In the genomic region with DNA sequence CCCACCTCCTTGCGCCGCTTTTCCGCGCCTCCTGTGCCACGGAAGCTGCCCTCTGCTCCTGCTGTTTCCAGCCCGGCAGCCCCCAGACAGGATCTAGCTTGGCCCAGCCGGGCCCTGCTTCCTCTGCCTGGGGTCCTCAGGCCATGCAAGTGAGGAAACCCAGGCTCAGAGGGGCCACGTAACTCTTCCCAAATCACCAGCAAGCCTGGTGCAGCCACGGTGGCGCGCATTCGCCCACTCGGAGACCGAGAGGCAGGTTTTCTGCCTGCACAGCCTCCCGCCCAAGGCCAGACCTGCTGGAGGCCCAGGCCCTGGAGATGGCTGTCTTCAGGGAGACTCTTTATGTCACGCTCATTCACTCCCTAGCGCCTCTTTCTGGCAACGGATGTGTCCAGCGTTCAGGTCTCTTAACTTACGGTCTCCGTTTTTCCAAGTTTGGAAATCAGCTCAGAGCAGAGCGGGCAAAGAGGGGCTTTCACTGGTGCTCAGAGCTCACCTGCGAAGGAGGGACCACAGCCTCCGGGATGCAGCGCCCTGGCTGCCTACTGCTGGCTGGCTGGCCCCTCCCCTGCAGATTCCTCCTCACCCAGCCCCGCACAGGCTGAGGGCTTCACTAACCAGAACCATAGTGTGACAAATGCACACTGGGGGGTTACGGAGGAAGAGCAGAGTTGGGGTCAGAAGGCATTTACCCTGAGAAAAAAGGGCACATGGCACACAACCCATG, we compare ENCODE assay signal across 11 cellular contexts. TPM values are rescaled to one million over a fixed set of nuclear protein-coding genes. Genes with fewer than 3 reads are reported as not detected.
DNase-seq lines count a peak whose midpoint lies in the region; ATAC-seq, FAIRE-seq and TF ChIP-seq lines count a peak whose summit lies in the region.
"Had no signal": no experiment of that assay in that cellular context is flagged by ENCODE, and none has a peak within 500 bp of the region (broad histone marks: within the 10 kb centered on the region; RNA-seq: fewer than 3 reads in every experiment).

No MANE protein-coding gene starts in this region.

- H3K4me1 ChIP-seq in duodenal mucosa (ENCODE audit: control insufficient read depth in 1 of 2, insufficient read depth in 2 of 2, low read length in 2 of 2) (peaks cover 11 to 12% of the 10 kb centered on the region in 2 donors), skeletal muscle tissue (ENCODE audit: control insufficient read depth in 3 of 3, insufficient read depth in 3 of 3, low read length in 3 of 3) (peaks cover 14 to 16% (median 15%) of the 10 kb centered on the region in 3 donors)

- H3K9ac ChIP-seq in duodenal mucosa (ENCODE audit: low read depth in 1 of 2, low read length in 2 of 2) (no peak overlapping the region), skeletal muscle tissue (ENCODE audit: low read depth in 1 of 3, low read length in 3 of 3) (peak overlapping the region in 1 of 3 donors; percentile 67)

- H3K27ac ChIP-seq in duodenal mucosa (ENCODE audit: low read depth, low read length) (no peak overlapping the region), skeletal muscle tissue (ENCODE audit: low read depth, low read length) (no peak overlapping the region)

- FAIRE-seq in D721Med (lab: Jason Lieb, UNC) = no peak

- H3K27me3 ChIP-seq in duodenal mucosa (ENCODE audit: control insufficient read depth in 1 of 2, insufficient read depth in 2 of 2, low read length in 2 of 2) (peaks cover 42 to 48% of the 10 kb centered on the region in 2 donors), skeletal muscle tissue (ENCODE audit: control insufficient read depth in 3 of 3, insufficient read depth in 3 of 3, low read length in 3 of 3) (peaks cover 34 to 44% (median 41%) of the 10 kb centered on the region in 3 donors)

- no peak for TF ChIP-seq CTCF in D721Med (IDR thresholded peaks at IDR 0.05; ENCODE audit: insufficient read depth, missing control alignments)

- H3K9me3 ChIP-seq in duodenal mucosa (ENCODE audit: control insufficient read depth in 1 of 2, low read length in 2 of 2) = no peaks in the 10 kb centered on the region
- no peaks in the 10 kb centered on the region for H3K9me3 ChIP-seq in skeletal muscle tissue (ENCODE audit: control insufficient read depth in 3 of 3, low read length in 3 of 3)

- no peaks in the 10 kb centered on the region for H3K36me3 ChIP-seq in duodenal mucosa (ENCODE audit: control insufficient read depth in 1 of 2, insufficient read depth in 2 of 2, low read length in 2 of 2)
- no peaks in the 10 kb centered on the region for H3K36me3 ChIP-seq in skeletal muscle tissue (ENCODE audit: control insufficient read depth in 3 of 3, insufficient read depth in 3 of 3, low read length in 3 of 3)

- DNase-seq in NCI-H69 (lab: John Stamatoyannopoulos, UW) (peak; percentile 19), left lobe of liver (ENCODE audit: low spot score) (no peak), GOT3 (lab: John Stamatoyannopoulos, UW) (no peak), HT-29 (ENCODE audit: low spot score) (no peak), D721Med (ENCODE audit: insufficient read length, low spot score) (no peak)
- DNase-seq: activated T-cell treated with anti-CD3 and anti-CD28 coated beads, Interleukin-2, amount 50 U/mL, for 1 hour; NCI-H2081 treated with DMSO at 0.1 percent for 48 hours; SW 1271 had no signal

- H3K4me3 ChIP-seq in duodenal mucosa (ENCODE audit: low read depth in 1 of 2, low read length in 2 of 2) = peak overlapping the region; percentile 21 to 29
- H3K4me3 ChIP-seq in skeletal muscle tissue (ENCODE audit: low read length in 3 of 3) = peak overlapping the region; percentile 51 to 65 (median 58)

- ATAC-seq in left lobe of liver = peak; percentile 29
- ATAC-seq in GM21528 (IDR thresholded peaks at IDR 0.05; ENCODE audit: low FRiP score, unreplicated experiment) = no peak

RNA-seq across cellular contexts. Expression of gene CEP170B, which starts 20.6 kb away (rescaled TPM):
- 22.9 TPM for total RNA-seq in left lobe of liver
- 1.6 TPM for total RNA-seq in skeletal muscle tissue
- total RNA-seq in HT-29 (2014; rRNA removed; shearing (Covaris generic)) = 69.3 and 78.1 TPM in 2 replicates

RNA-seq across cellular contexts. Expression of gene ZBTB42, which starts 43.6 kb away (rescaled TPM):
- total RNA-seq in left lobe of liver (4.9 TPM), skeletal muscle tissue (3.7 TPM)
- 12.1 and 17.2 TPM in 2 replicates for total RNA-seq in HT-29 (2014; rRNA removed; shearing (Covaris generic))

RNA-seq across cellular contexts. Expression of gene AKT1, which starts 48.9 kb away (rescaled TPM):
- 90.1 TPM for total RNA-seq in left lobe of liver
- 151 TPM for total RNA-seq in skeletal muscle tissue
- 161 and 168 TPM in 2 replicates for total RNA-seq in HT-29 (2014; rRNA removed; shearing (Covaris generic))
